Comparison of ENCODE assay signal across 21 cellular contexts in genomic region chr1:4759671-4760070, GRCh38.
DNase-seq lines count a peak whose midpoint lies in the region; ATAC-seq, FAIRE-seq and TF ChIP-seq lines count a peak whose summit lies in the region.
"Had no signal": no experiment of that assay in that cellular context is flagged by ENCODE, and none has a peak within 500 bp of the region (broad histone marks: within the 10 kb centered on the region; RNA-seq: fewer than 3 reads in every experiment).

No MANE protein-coding gene starts in this region.

- no peak overlapping the region for H3K4me2 ChIP-seq in H1 (ENCODE audit: insufficient read depth in 1 of 2, low read depth in 2 of 2, low read length in 2 of 2)
- H3K4me2 ChIP-seq: A549; BLaER1 treated with 17β-estradiol and CSF1 and Interleukin-3, amounts not matched to agents 10 nM and 100 nM had no signal

- H2AFZ ChIP-seq in H1 (ENCODE audit: low read length): no peak overlapping the region

- no peak overlapping the region for H3K56ac ChIP-seq in H1 (replicated peaks; ENCODE audit: insufficient read length, low read depth, low read length)

- peaks cover 2% of the 10 kb centered on the region in 2 experiments for H4K20me1 ChIP-seq in H1 (replicated peaks in 1 of 2; ENCODE audit: control insufficient read depth in 1 of 2, insufficient read depth in 2 of 2, low read length in 2 of 2)
- H4K20me1 ChIP-seq: BLaER1 treated with 17β-estradiol and CSF1 and Interleukin-3, amounts not matched to agents 10 nM and 100 nM had no signal

- H4K91ac ChIP-seq in H1 (replicated peaks; ENCODE audit: insufficient read length, low read length): no peak overlapping the region

- no peaks in the 10 kb centered on the region for H3K36me3 ChIP-seq in H1 (ENCODE audit: control insufficient read depth in 2 of 4, insufficient read depth in 4 of 4, low read length in 3 of 4)
- H3K36me3 ChIP-seq in kidney (ENCODE audit: control insufficient read depth in 1 of 2, insufficient read depth in 2 of 2, low read length in 2 of 2): no peaks in the 10 kb centered on the region
- H3K36me3 ChIP-seq: BLaER1 treated with 17β-estradiol and CSF1 and Interleukin-3, amounts not matched to agents 10 nM and 100 nM had no signal

- no peak for ATAC-seq in HG02885 (IDR thresholded peaks at IDR 0.05; ENCODE audit: poor library complexity, unreplicated experiment)
- ATAC-seq: A549; CD8-positive, alpha-beta T cell had no signal

- TF ChIP-seq RAD21 in H1 (IDR thresholded peaks at IDR 0.05 in 1 of 2, conservative IDR thresholded peaks at IDR 0.05 in 1 of 2; ENCODE audit: low read depth in 2 of 2, low read length in 2 of 2): no peak

- FAIRE-seq in H1 (lab: Jason Lieb, UNC) (no peak), kidney (lab: Jason Lieb, UNC) (no peak)
- FAIRE-seq: A549, D721Med, G401.6, GM12891, GM19239 had no signal

- H3K4me3 ChIP-seq in NB4 (ENCODE audit: low read depth, low read length) (no peak overlapping the region), H1 (ENCODE audit: extremely low read depth in 1 of 4, insufficient read depth in 2 of 4, low read depth in 3 of 4, low read length in 4 of 4) (no peak overlapping the region), kidney (ENCODE audit: low read length in 2 of 2) (no peak overlapping the region)
- H3K4me3 ChIP-seq: A549; BLaER1 treated with 17β-estradiol and CSF1 and Interleukin-3, amounts not matched to agents 10 nM and 100 nM had no signal

- DNase-seq in NB4 (ENCODE audit: low read depth): peak; percentile 11
- DNase-seq in H1 (ENCODE audit: low read depth in 1 of 2, low spot score in 2 of 2): no peak
- peak; percentile 39 for DNase-seq in kidney
- no peak for DNase-seq in NCI-H2029 (lab: John Stamatoyannopoulos, UW)
- no peak for DNase-seq in stimulated activated naive CD4-positive, alpha-beta T cell (lab: John Stamatoyannopoulos, UW)
- DNase-seq: AML-193; Caco-2; Calu3; CD4-positive, alpha-beta T cell; CD8-positive, alpha-beta T cell; DMS79 treated with DMSO at 0.1 percent for 48 hours; GF-D8 had no signal

- H3K4me1 ChIP-seq in H1 (replicated peaks in 1 of 4; ENCODE audit: control insufficient read depth in 3 of 4, insufficient read depth in 4 of 4, low read length in 3 of 4): peaks cover 10 to 26% (median 16%) of the 10 kb centered on the region in 4 experiments
- no peaks in the 10 kb centered on the region for H3K4me1 ChIP-seq in kidney (ENCODE audit: control insufficient read depth in 1 of 2, insufficient read depth in 1 of 2, low read depth in 1 of 2, low read length in 2 of 2)
- H3K4me1 ChIP-seq: A549; BLaER1 treated with 17β-estradiol and CSF1 and Interleukin-3, amounts not matched to agents 10 nM and 100 nM; Caco-2 had no signal

- no peak for TF ChIP-seq CTCF in NB4 (IDR thresholded peaks at IDR 0.05; ENCODE audit: low read depth, low read length)
- no peak for TF ChIP-seq CTCF in H1 (IDR thresholded peaks at IDR 0.05; ENCODE audit: control extremely low read depth in 1 of 3, insufficient read depth in 1 of 3, low read depth in 1 of 3, low read length in 3 of 3)
- no peak for TF ChIP-seq CTCF in kidney (IDR thresholded peaks at IDR 0.05; ENCODE audit: borderline replicate concordance, extremely low read depth, insufficient read depth)

- no peak overlapping the region for H2BK12ac ChIP-seq in H1 (ENCODE audit: low read depth, low read length)

- H3K9ac ChIP-seq in H1 (replicated peaks in 1 of 4; ENCODE audit: extremely low read depth in 1 of 4, low read depth in 3 of 4, low read length in 3 of 4): no peak overlapping the region
- no peak overlapping the region for H3K9ac ChIP-seq in kidney (ENCODE audit: low read length in 2 of 2)
- H3K9ac ChIP-seq: BLaER1 treated with 17β-estradiol and CSF1 and Interleukin-3, amounts not matched to agents 10 nM and 100 nM had no signal

- H3K23me2 ChIP-seq in H1 (ENCODE audit: low read depth, low read length): peaks cover 5% of the 10 kb centered on the region

- no peak overlapping the region for H3K18ac ChIP-seq in H1 (ENCODE audit: extremely low read depth, low read length)

- 0 out of 7 replicates have a peak, but pooled peaks cover 0 to 4% (median 0%) of the 10 kb centered on the region in 4 experiments for H3K27me3 ChIP-seq in H1 (replicated peaks in 1 of 4; ENCODE audit: control insufficient read depth in 3 of 4, extremely low read depth in 1 of 4, insufficient read depth in 3 of 4, low read length in 3 of 4)
- H3K27me3 ChIP-seq: BLaER1 treated with 17β-estradiol and CSF1 and Interleukin-3, amounts not matched to agents 10 nM and 100 nM had no signal

- H3K14ac ChIP-seq in H1 (ENCODE audit: insufficient read length): no peak overlapping the region

- H4K8ac ChIP-seq in H1 (ENCODE audit: extremely low read depth, insufficient read depth, low read length): no peak overlapping the region

- no peak overlapping the region for H3K4ac ChIP-seq in H1 (replicated peaks; ENCODE audit: insufficient read length, low read depth, low read length)

- H2AK5ac ChIP-seq in H1 (ENCODE audit: low read depth, low read length): no peak overlapping the region

- TF ChIP-seq POLR2A in NB4 (IDR thresholded peaks at IDR 0.05; ENCODE audit: extremely low read depth, insufficient read length): no peak
- TF ChIP-seq POLR2A in H1 (IDR thresholded peaks at IDR 0.05; ENCODE audit: control extremely low read depth in 1 of 2, low read depth in 2 of 2, low read length in 2 of 2): no peak

- TF ChIP-seq EP300 in H1 (IDR thresholded peaks at IDR 0.05; ENCODE audit: borderline replicate concordance in 1 of 2, low read depth in 2 of 2, low read length in 2 of 2): no peak

- H2BK15ac ChIP-seq in H1 (ENCODE audit: low read length): no peak overlapping the region

- H3K9me3 ChIP-seq in H1 (ENCODE audit: insufficient read depth in 2 of 2, low read depth in 1 of 2, low read length in 1 of 2) (no peaks in the 10 kb centered on the region; a peak in 1 of 4 replicates), kidney (ENCODE audit: control insufficient read depth in 1 of 2, low read length in 2 of 2) (no peaks in the 10 kb centered on the region)
- H3K9me3 ChIP-seq: A549, Caco-2 had no signal

- CTCF ChIA-PET in H1 (lab: Charles Lee; ENCODE audit: partially characterized antibody): no interaction called here

- H4K5ac ChIP-seq in H1 (ENCODE audit: insufficient read length, low read depth, low read length): no peak overlapping the region

- no peak overlapping the region for H3K27ac ChIP-seq in H1 (ENCODE audit: low read depth, low read length)
- H3K27ac ChIP-seq in kidney (ENCODE audit: low read depth in 2 of 2, low read length in 2 of 2): no peak overlapping the region
- H3K27ac ChIP-seq: 22Rv1; A549; BLaER1 treated with 17β-estradiol and CSF1 and Interleukin-3, amounts not matched to agents 10 nM and 100 nM; C4-2B had no signal

- 93% methylated on average over 8 of the region's 8 CpGs; no CpG with 5 or more reads in 1 of the 2 experiments for WGBS in H1 (ENCODE audit: extremely low coverage in 1 of 2, insufficient coverage in 1 of 2, insufficient read length in 1 of 2, insufficient replicate concordance in 2 of 2, low coverage in 1 of 2, low lambda C conversion rate in 2 of 2, missing lambda C conversion rate in 1 of 2), 2 experiments

- no peak overlapping the region for H2BK20ac ChIP-seq in H1 (ENCODE audit: low read length)

- POLR2A ChIA-PET in H1 (lab: Charles Lee; ENCODE audit: partially characterized antibody): no interaction called here

- no peaks in the 10 kb centered on the region for H3K79me2 ChIP-seq in H1 (ENCODE audit: control insufficient read depth in 1 of 2, insufficient read depth in 2 of 2, low read length in 2 of 2)

- H2BK120ac ChIP-seq in H1 (replicated peaks; ENCODE audit: low read depth, low read length): no peak overlapping the region

- no peaks in the 10 kb centered on the region; the same call in 1 of the 2 replicates for H3K79me1 ChIP-seq in H1 (ENCODE audit: low read depth, low read length)

- no peak overlapping the region for H3K23ac ChIP-seq in H1 (ENCODE audit: insufficient read length)

- intact Hi-C loops in kidney (cut with DNase I): no loop called here

- 0 out of 2 replicates have a peak overlapping the region, but pooled peaks have one; percentile 12 for H2BK5ac ChIP-seq in H1 (ENCODE audit: low read depth, low read length)

TF ChIP-seq in H1, 55 proteins besides CTCF, POLR2A, EP300 and RAD21 (continues in another document):
- TF ChIP-seq HDAC6 (IDR thresholded peaks at IDR 0.05; ENCODE audit: low read depth, low read length) (no peak), SP1 (IDR thresholded peaks at IDR 0.05; ENCODE audit: low read depth, low read length) (no peak), MAX (IDR thresholded peaks at IDR 0.05) (no peak), EZH2 (IDR thresholded peaks at IDR 0.05; ENCODE audit: low read depth, low read length, severe bottlenecking) (no peak), KDM5A (IDR thresholded peaks at IDR 0.05; ENCODE audit: low read length) (no peak), GTF2F1 (IDR thresholded peaks at IDR 0.05; ENCODE audit: borderline replicate concordance, low read depth, low read length) (no peak), RXRA (IDR thresholded peaks at IDR 0.05; ENCODE audit: insufficient read depth, low read depth, low read length) (no peak), SP2 (IDR thresholded peaks at IDR 0.05; ENCODE audit: low read length) (no peak), TBP (IDR thresholded peaks at IDR 0.05; ENCODE audit: low read depth, low read length) (no peak), BCL11A (IDR thresholded peaks at IDR 0.05; ENCODE audit: low read depth in 2 of 2, low read length in 2 of 2) (no peak), SIN3A (conservative IDR thresholded peaks at IDR 0.05 in 1 of 2, IDR thresholded peaks at IDR 0.05 in 1 of 2; ENCODE audit: low read depth in 1 of 2, low read length in 2 of 2) (no peak), RFX5 (IDR thresholded peaks at IDR 0.05; ENCODE audit: borderline replicate concordance, low read depth, low read length) (no peak), BACH1 (IDR thresholded peaks at IDR 0.05; ENCODE audit: low read length) (no peak), POU5F1 (IDR thresholded peaks at IDR 0.05; ENCODE audit: low read depth, low read length) (no peak), ASH2L (IDR thresholded peaks at IDR 0.05; ENCODE audit: low read length) (no peak), TAF1 (IDR thresholded peaks at IDR 0.05; ENCODE audit: low read depth, low read length) (no peak)

Comparison
In these comparisons a context has a peak if more than half of its experiments do, and no peak if none do; other contexts are left out.
1. DNase-seq: peak in NB4 (single experiment) and kidney (single experiment); none in H1 (0 of 2), NCI-H2029 (single experiment) and stimulated activated naive CD4-positive, alpha-beta T cell (0 of 6).